ENCODE assay signal across 18 cellular contexts in genomic region chr6:158764188-158764849, GRCh38. TPM values are rescaled to one million over a fixed set of nuclear protein-coding genes. Genes with fewer than 3 reads are reported as not detected.
DNase-seq lines count a peak whose midpoint lies in the region; ATAC-seq and TF ChIP-seq lines count a peak whose summit lies in the region.
"Had no signal": no experiment of that assay in that cellular context is flagged by ENCODE, and none has a peak within 500 bp of the region (broad histone marks: within the 10 kb centered on the region; RNA-seq: fewer than 3 reads in every experiment).

No MANE protein-coding gene starts in this region.

- no peaks in the 10 kb centered on the region for H3K9me3 ChIP-seq in aorta (ENCODE audit: control insufficient read depth, low read length)
- H3K9me3 ChIP-seq: SJSA1, spleen, tibial artery had no signal

- H3K4me1 ChIP-seq in GM23338 (ENCODE audit: insufficient read depth) = no peaks in the 10 kb centered on the region
- H3K4me1 ChIP-seq in aorta (ENCODE audit: control insufficient read depth in 1 of 2, insufficient read depth in 2 of 2, low read length in 2 of 2) = no peaks in the 10 kb centered on the region
- H3K4me1 ChIP-seq: SJSA1, spleen, tibial artery had no signal

- H3K4me2 ChIP-seq in GM23338 = no peak overlapping the region

- H3K9me3 Mint-ChIP-seq in T-helper 1 cell treated with Interleukin-12 subunit alpha and Interleukin-12 subunit beta and Interleukin-4 antibody, amounts not matched to agents 30 μg/mL and 1 μg/mL, for 36 hours = no peaks in the 10 kb centered on the region
- peaks cover 2% of the 10 kb centered on the region; the same call in 2 of the 3 replicates for H3K9me3 Mint-ChIP-seq in GM23338
- H3K9me3 Mint-ChIP-seq in activated naive CD8-positive, alpha-beta T cell treated with anti-CD3 and anti-CD28 coated beads for 36 hours = no peaks in the 10 kb centered on the region
- H3K9me3 Mint-ChIP-seq in natural killer cell = no peaks in the 10 kb centered on the region
- H3K9me3 Mint-ChIP-seq in endothelial cell (ENCODE audit: unreplicated experiment) = no peaks in the 10 kb centered on the region
- H3K9me3 Mint-ChIP-seq: activated naive CD8-positive, alpha-beta T cell treated with anti-CD3 and anti-CD28 coated beads, Interleukin-2, amount 10 ng/mL, durations not matched to agents 7 days and 5 days had no signal

- no peaks in the 10 kb centered on the region for H3K79me2 ChIP-seq in GM23338 (replicated peaks; ENCODE audit: insufficient read depth)

- no peak overlapping the region for H3K4me3 Mint-ChIP-seq in T-helper 1 cell treated with Interleukin-12 subunit alpha and Interleukin-12 subunit beta and Interleukin-4 antibody, amounts not matched to agents 30 μg/mL and 1 μg/mL, for 36 hours
- H3K4me3 Mint-ChIP-seq in GM23338 (no peak overlapping the region), natural killer cell (no peak overlapping the region), endothelial cell (ENCODE audit: unreplicated experiment) (no peak overlapping the region)
- H3K4me3 Mint-ChIP-seq in activated naive CD8-positive, alpha-beta T cell treated with anti-CD3 and anti-CD28 coated beads for 36 hours = no peak overlapping the region
- H3K4me3 Mint-ChIP-seq: activated naive CD8-positive, alpha-beta T cell treated with anti-CD3 and anti-CD28 coated beads, Interleukin-2, amount 10 ng/mL, durations not matched to agents 7 days and 5 days had no signal

- intact Hi-C loops in natural killer cell (cut with micrococcal nuclease) = no loop called here
- intact Hi-C loops in aorta (cut with DNase I) = no loop called here

- TF ChIP-seq CTCF in GM23338 (conservative IDR thresholded peaks at IDR 0.05; ENCODE audit: low read depth in 2 of 2) (no peak), natural killer cell (IDR thresholded peaks at IDR 0.05) (no peak), endothelial cell (IDR thresholded peaks at IDR 0.05; ENCODE audit: unreplicated experiment) (no peak), GM20000 (IDR thresholded peaks at IDR 0.05; ENCODE audit: extremely low read depth, missing control alignments) (no peak)

- peaks cover 12% of the 10 kb centered on the region for H4K20me1 ChIP-seq in GM23338 (replicated peaks; ENCODE audit: insufficient read depth)

- no peak overlapping the region for H3K4me3 ChIP-seq in GM23338
- no peak overlapping the region for H3K4me3 ChIP-seq in aorta (ENCODE audit: low read length in 2 of 2)
- H3K4me3 ChIP-seq: SJSA1, spleen, tibial artery had no signal

- H3K27ac Mint-ChIP-seq in T-helper 1 cell treated with Interleukin-12 subunit alpha and Interleukin-12 subunit beta and Interleukin-4 antibody, amounts not matched to agents 30 μg/mL and 1 μg/mL, for 36 hours = peak overlapping the region; percentile 55
- peak overlapping the region; percentile 67 for H3K27ac Mint-ChIP-seq in GM23338
- H3K27ac Mint-ChIP-seq in activated naive CD8-positive, alpha-beta T cell treated with anti-CD3 and anti-CD28 coated beads for 36 hours = peak overlapping the region; percentile 77
- H3K27ac Mint-ChIP-seq in natural killer cell = peak overlapping the region; percentile 33 to 45
- H3K27ac Mint-ChIP-seq in endothelial cell (ENCODE audit: unreplicated experiment) = no peak overlapping the region
- H3K27ac Mint-ChIP-seq: activated naive CD8-positive, alpha-beta T cell treated with anti-CD3 and anti-CD28 coated beads, Interleukin-2, amount 10 ng/mL, durations not matched to agents 7 days and 5 days had no signal

- peaks cover 5% of the 10 kb centered on the region for H3K4me1 Mint-ChIP-seq in T-helper 1 cell treated with Interleukin-12 subunit alpha and Interleukin-12 subunit beta and Interleukin-4 antibody, amounts not matched to agents 30 μg/mL and 1 μg/mL, for 36 hours (ENCODE audit: low read depth)
- H3K4me1 Mint-ChIP-seq in GM23338 = peaks cover 13% of the 10 kb centered on the region
- peaks cover 2% of the 10 kb centered on the region for H3K4me1 Mint-ChIP-seq in activated naive CD8-positive, alpha-beta T cell treated with anti-CD3 and anti-CD28 coated beads for 36 hours
- peaks cover 5% of the 10 kb centered on the region in 2 donors for H3K4me1 Mint-ChIP-seq in natural killer cell
- no peaks in the 10 kb centered on the region for H3K4me1 Mint-ChIP-seq in endothelial cell (ENCODE audit: unreplicated experiment)
- H3K4me1 Mint-ChIP-seq: activated naive CD8-positive, alpha-beta T cell treated with anti-CD3 and anti-CD28 coated beads, Interleukin-2, amount 10 ng/mL, durations not matched to agents 7 days and 5 days had no signal

- H3K36me3 ChIP-seq in GM23338 (ENCODE audit: insufficient read depth) (peaks cover 37% of the 10 kb centered on the region), aorta (ENCODE audit: control insufficient read depth in 1 of 2, insufficient read depth in 2 of 2, low read length in 1 of 2) (peaks cover 0 to 3% of the 10 kb centered on the region in 2 donors)

- H3K36me3 Mint-ChIP-seq in T-helper 1 cell treated with Interleukin-12 subunit alpha and Interleukin-12 subunit beta and Interleukin-4 antibody, amounts not matched to agents 30 μg/mL and 1 μg/mL, for 36 hours (ENCODE audit: low read depth) = peaks cover 43% of the 10 kb centered on the region
- H3K36me3 Mint-ChIP-seq in GM23338 (ENCODE audit: low read depth) (peaks cover 51% of the 10 kb centered on the region), natural killer cell (peaks cover 21% of the 10 kb centered on the region), endothelial cell (ENCODE audit: low read depth, unreplicated experiment) (peaks cover 36% of the 10 kb centered on the region)
- H3K36me3 Mint-ChIP-seq in activated naive CD8-positive, alpha-beta T cell treated with anti-CD3 and anti-CD28 coated beads for 36 hours = peaks cover 36% of the 10 kb centered on the region

- ATAC-seq in GM23338 (peak; percentile 10), natural killer cell (no peak), aorta (ENCODE audit: low FRiP score) (no peak)

- no peaks in the 10 kb centered on the region for H3K9me2 ChIP-seq in GM23338 (ENCODE audit: insufficient read depth)

- no peak overlapping the region for H2AFZ ChIP-seq in GM23338

- H3K27me3 ChIP-seq in GM23338 (ENCODE audit: insufficient read depth) (no peaks in the 10 kb centered on the region), aorta (ENCODE audit: control insufficient read depth in 1 of 2, insufficient read depth in 2 of 2, low read length in 1 of 2) (no peaks in the 10 kb centered on the region)
- H3K27me3 ChIP-seq: SJSA1, spleen, tibial artery had no signal

- H3K27me3 Mint-ChIP-seq in T-helper 1 cell treated with Interleukin-12 subunit alpha and Interleukin-12 subunit beta and Interleukin-4 antibody, amounts not matched to agents 30 μg/mL and 1 μg/mL, for 36 hours (ENCODE audit: low read depth) = no peaks in the 10 kb centered on the region
- H3K27me3 Mint-ChIP-seq in GM23338 (ENCODE audit: insufficient read depth, low read depth, poor library complexity) = peaks cover 27% of the 10 kb centered on the region
- H3K27me3 Mint-ChIP-seq in activated naive CD8-positive, alpha-beta T cell treated with anti-CD3 and anti-CD28 coated beads for 36 hours = no peaks in the 10 kb centered on the region
- no peaks in the 10 kb centered on the region for H3K27me3 Mint-ChIP-seq in natural killer cell (ENCODE audit: low read depth in 2 of 2)
- H3K27me3 Mint-ChIP-seq in endothelial cell (ENCODE audit: unreplicated experiment) = peaks cover 12% of the 10 kb centered on the region
- H3K27me3 Mint-ChIP-seq: activated naive CD8-positive, alpha-beta T cell treated with anti-CD3 and anti-CD28 coated beads, Interleukin-2, amount 10 ng/mL, durations not matched to agents 7 days and 5 days had no signal

- DNase-seq in T-helper 1 cell (no peak), GM23338 (ENCODE audit: low spot score) (no peak), natural killer cell (no peak), endothelial cell (ENCODE audit: low spot score) (no peak), aorta (no peak), GM20000 (ENCODE audit: low spot score) (no peak)
- DNase-seq in activated naive CD8-positive, alpha-beta T cell treated with anti-CD3 and anti-CD28 coated beads for 36 hours = no peak
- DNase-seq: activated naive CD8-positive, alpha-beta T cell treated with anti-CD3 and anti-CD28 coated beads, Interleukin-2, amount 10 ng/mL, durations not matched to agents 7 days and 5 days; DMS 273 treated with DMSO at 0.1 percent for 48 hours; hippocampal formation; left ventricle myocardium superior; NCI-H2029; occipital lobe; spleen had no signal

- H3F3A ChIP-seq in GM23338 (replicated peaks; ENCODE audit: low read depth) = peaks cover 50% of the 10 kb centered on the region

- H3K27ac ChIP-seq in GM23338 (ENCODE audit: low read depth) (peak overlapping the region; percentile 67), aorta (ENCODE audit: low read depth in 1 of 2, low read length in 2 of 2) (no peak overlapping the region)
- H3K27ac ChIP-seq: 22Rv1, SJSA1, tibial artery had no signal

- WGBS in aorta, 2 donors = 96 to 97% methylated on average over 14 of the region's 14 CpGs

TF ChIP-seq in GM23338, 12 proteins besides CTCF, POLR2A, EP300 and RAD21:
- TF ChIP-seq STAT1 (IDR thresholded peaks at IDR 0.05; ENCODE audit: unreplicated experiment) (no peak), POLR2AphosphoS5 (IDR thresholded peaks at IDR 0.05; ENCODE audit: low read depth) (peak; percentile 44; the same call in 1 of the 2 replicates)
TF ChIP-seq in GM23338: peak in this region for 1.

RNA-seq across cellular contexts. Expression of gene EZR, which starts 54.8 kb away (rescaled TPM):
- total RNA-seq in GM23338 (2014; rRNA removed; shearing (Covaris generic)) = 208 and 209 TPM in 2 replicates
- polyA plus RNA-seq in GM23338 (2016; fragmentation: Nextera tagmentation; extraction: Ambion mirVana) = 188 and 199 TPM in 2 replicates
- total RNA-seq in activated naive CD8-positive, alpha-beta T cell treated with anti-CD3 and anti-CD28 coated beads for 36 hours = 100 to 1,000 TPM; 218 to 227 TPM
- total RNA-seq in natural killer cell = 100 to 1,000 TPM; 119 to 157 (median 133) TPM
- 125 TPM for total RNA-seq in endothelial cell (ENCODE audit: unreplicated experiment)
- 10 to 100 TPM; 44.8 to 56.2 TPM for total RNA-seq in aorta
- polyA plus RNA-seq in aorta = 100 to 1,000 TPM in 1 of 2 donors, 10 to 100 TPM in 1; 13.4 to 127 TPM
